18 cellular contexts compared by ENCODE assay signal in the genomic region with DNA sequence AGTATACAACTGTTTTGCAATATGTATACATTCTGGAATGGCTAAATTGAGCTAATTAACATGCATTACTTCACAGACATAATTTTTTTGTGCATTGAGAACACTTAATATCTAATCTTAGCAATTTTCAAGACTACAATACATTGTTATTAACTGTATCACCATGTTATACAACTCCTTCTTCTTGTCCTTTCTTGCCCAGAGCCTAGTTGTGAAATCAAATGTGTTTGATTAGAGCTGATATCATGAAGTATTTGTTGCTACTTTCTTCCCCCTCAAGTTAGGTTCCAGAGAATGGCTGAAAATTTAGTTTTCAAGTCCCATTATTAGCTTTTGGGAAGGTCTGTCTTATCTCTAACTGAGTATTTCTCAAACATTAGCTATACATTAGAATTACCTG.
DNase-seq lines count a peak whose midpoint lies in the region; ATAC-seq, FAIRE-seq and TF ChIP-seq lines count a peak whose summit lies in the region.
"Had no signal": no experiment of that assay in that cellular context is flagged by ENCODE, and none has a peak within 500 bp of the region (broad histone marks: within the 10 kb centered on the region; RNA-seq: fewer than 3 reads in every experiment).

No MANE protein-coding gene starts in this region.

- no peak overlapping the region for H2BK120ac ChIP-seq in IMR-90 (ENCODE audit: low read depth, low read length)

- no peaks in the 10 kb centered on the region for H4K20me1 ChIP-seq in IMR-90 (ENCODE audit: insufficient read depth, low read length)

- peaks cover 5% of the 10 kb centered on the region for H3K9me3 ChIP-seq in IMR-90 (ENCODE audit: control insufficient read depth, insufficient read depth, low read length)

- peak overlapping the region; percentile 34; the same call in 1 of the 2 replicates for H3K18ac ChIP-seq in IMR-90 (ENCODE audit: low read depth, low read length)

- H2BK5ac ChIP-seq in IMR-90 (ENCODE audit: low read depth, low read length, poor library complexity, severe bottlenecking): no peak overlapping the region

- CTCF ChIA-PET in IMR-90 (lab: Yijun Ruan, JAX): no interaction called here

- H3K4me3 ChIP-seq in IMR-90 (ENCODE audit: insufficient read depth, low read depth, low read length): no peak overlapping the region
- H3K4me3 ChIP-seq in bronchial epithelial cell (ENCODE audit: low read depth, low read length): no peak overlapping the region

- no peaks in the 10 kb centered on the region for H3K9me1 ChIP-seq in IMR-90 (ENCODE audit: insufficient read depth, low read length)

- no peak overlapping the region for H3K4me2 ChIP-seq in IMR-90 (ENCODE audit: low read depth, low read length)

- intact Hi-C loops in IMR-90 (cut with micrococcal nuclease): no loop called here

- no peak for TF ChIP-seq POLR2A in IMR-90 (IDR thresholded peaks at IDR 0.05; ENCODE audit: low read depth, low read length)

- H3K9ac ChIP-seq in IMR-90 (ENCODE audit: low read depth, low read length): no peak overlapping the region

- no peak overlapping the region for H2BK20ac ChIP-seq in IMR-90 (ENCODE audit: low read depth, low read length)

- no peak overlapping the region for H4K91ac ChIP-seq in IMR-90 (ENCODE audit: insufficient read depth, low read depth, low read length)

- DNase-seq in IMR-90 (no peak), bronchial epithelial cell (ENCODE audit: low read depth) (peak; percentile 90), foreskin keratinocyte (peak; percentile 42 to 62), NCI-H1417 treated with DMSO at 0.1 percent for 48 hours (lab: John Stamatoyannopoulos, UW) (no peak)
- DNase-seq: C1 segment of cervical spinal cord; Calu3; CD4-positive, alpha-beta memory T cell; COR-L47; DMS53; DMS79 treated with DMSO at 0.1 percent for 48 hours; GF-D8; GOT3; H7 had no signal

- H3K36me3 ChIP-seq in IMR-90 (ENCODE audit: control insufficient read depth, insufficient read depth, low read length): no peaks in the 10 kb centered on the region
- no peaks in the 10 kb centered on the region for H3K36me3 ChIP-seq in bronchial epithelial cell (ENCODE audit: control insufficient read depth, insufficient read depth, low read length)

- no peak for ATAC-seq in IMR-90 (ENCODE audit: low read depth)
- ATAC-seq in foreskin keratinocyte: no peak
- no peak for ATAC-seq in HG03439 (IDR thresholded peaks at IDR 0.05; ENCODE audit: unreplicated experiment)
- no peak for ATAC-seq in GM19351 (IDR thresholded peaks at IDR 0.05; ENCODE audit: unreplicated experiment)
- ATAC-seq: HCT116 had no signal

- H3K23ac ChIP-seq in IMR-90 (ENCODE audit: low read depth, low read length): no peak overlapping the region

- no peak for FAIRE-seq in bronchial epithelial cell (lab: Jason Lieb, UNC)
- FAIRE-seq: GM12891, GM18507 had no signal

- no peaks in the 10 kb centered on the region for H3K79me1 ChIP-seq in IMR-90 (ENCODE audit: low read depth in 1 of 2, low read length in 2 of 2)

- TF ChIP-seq RAD21 in IMR-90 (IDR thresholded peaks at IDR 0.05; ENCODE audit: low read length): no peak

- H3K27ac ChIP-seq in IMR-90 (ENCODE audit: insufficient read depth, low read length) (no peak overlapping the region), foreskin keratinocyte (no peak overlapping the region)

- no peak overlapping the region for H2AFZ ChIP-seq in IMR-90 (replicated peaks; ENCODE audit: low read length, poor library complexity)

- H3K4ac ChIP-seq in IMR-90 (ENCODE audit: low read depth, low read length): no peak overlapping the region

- H2AK9ac ChIP-seq in IMR-90 (replicated peaks; ENCODE audit: low read depth, low read length, poor library complexity): no peak overlapping the region

- dilution Hi-C loops in IMR-90 (cut with HindIII; ENCODE audit: low sequenced_read_pairs, unreplicated experiment): no loop called here

- POLR2A ChIA-PET in IMR-90 (lab: Charles Lee; ENCODE audit: unreplicated experiment): no interaction called here

- no peak overlapping the region for H2AK5ac ChIP-seq in IMR-90 (ENCODE audit: low read depth, low read length)

- in situ Hi-C loops in IMR-90 (cut with MboI; ENCODE audit: low sequenced_read_pairs): no loop called here

- H3K4me1 ChIP-seq in IMR-90 (ENCODE audit: control insufficient read depth, insufficient read depth, low read length) (peaks cover 6% of the 10 kb centered on the region; the same call in 1 of the 2 replicates), foreskin keratinocyte (no peaks in the 10 kb centered on the region)

- H3K27me3 ChIP-seq in IMR-90 (ENCODE audit: control insufficient read depth, insufficient read depth, low read length) (no peaks in the 10 kb centered on the region), bronchial epithelial cell (ENCODE audit: control insufficient read depth, insufficient read depth, low read length) (no peaks in the 10 kb centered on the region), foreskin keratinocyte (no peaks in the 10 kb centered on the region)

- H3K56ac ChIP-seq in IMR-90 (ENCODE audit: extremely low read depth, insufficient read depth, low read length): no peak overlapping the region

- no peak overlapping the region for H3K14ac ChIP-seq in IMR-90 (replicated peaks; ENCODE audit: low read depth, low read length)

- H4K5ac ChIP-seq in IMR-90 (ENCODE audit: low read depth, low read length): no peak overlapping the region

- no peak overlapping the region; a peak in 1 of 4 replicates for H4K8ac ChIP-seq in IMR-90 (ENCODE audit: low read depth in 2 of 2, low read length in 2 of 2)

- no TSS peak for BruUV-seq in IMR-90 (replicated peaks; lab: Mats Ljungman, UMichigan)

- H2BK15ac ChIP-seq in IMR-90 (ENCODE audit: low read depth, low read length): no peak overlapping the region

- TF ChIP-seq CTCF in IMR-90 (conservative IDR thresholded peaks at IDR 0.05; ENCODE audit: low read depth, low read length): no peak
- no peak for TF ChIP-seq CTCF in bronchial epithelial cell (IDR thresholded peaks at IDR 0.05; ENCODE audit: insufficient read depth, low read length, severe bottlenecking)
- no peak for TF ChIP-seq CTCF in foreskin keratinocyte (conservative IDR thresholded peaks at IDR 0.05)

TF ChIP-seq in IMR-90, 13 proteins besides CTCF, POLR2A, EP300 and RAD21:
- TF ChIP-seq NFE2L2 (IDR thresholded peaks at IDR 0.05; ENCODE audit: low read depth, low read length): no peak
- no peak for TF ChIP-seq MXI1 (IDR thresholded peaks at IDR 0.05; ENCODE audit: borderline replicate concordance, low read depth, low read length)

Comparison
In these comparisons a context has a peak if more than half of its experiments do, and no peak if none do; other contexts are left out.
1. DNase-seq: peak in bronchial epithelial cell (single experiment) and foreskin keratinocyte (2 of 2); none in IMR-90 (single experiment) and NCI-H1417 treated with DMSO at 0.1 percent for 48 hours (single experiment).